In the genomic region with DNA sequence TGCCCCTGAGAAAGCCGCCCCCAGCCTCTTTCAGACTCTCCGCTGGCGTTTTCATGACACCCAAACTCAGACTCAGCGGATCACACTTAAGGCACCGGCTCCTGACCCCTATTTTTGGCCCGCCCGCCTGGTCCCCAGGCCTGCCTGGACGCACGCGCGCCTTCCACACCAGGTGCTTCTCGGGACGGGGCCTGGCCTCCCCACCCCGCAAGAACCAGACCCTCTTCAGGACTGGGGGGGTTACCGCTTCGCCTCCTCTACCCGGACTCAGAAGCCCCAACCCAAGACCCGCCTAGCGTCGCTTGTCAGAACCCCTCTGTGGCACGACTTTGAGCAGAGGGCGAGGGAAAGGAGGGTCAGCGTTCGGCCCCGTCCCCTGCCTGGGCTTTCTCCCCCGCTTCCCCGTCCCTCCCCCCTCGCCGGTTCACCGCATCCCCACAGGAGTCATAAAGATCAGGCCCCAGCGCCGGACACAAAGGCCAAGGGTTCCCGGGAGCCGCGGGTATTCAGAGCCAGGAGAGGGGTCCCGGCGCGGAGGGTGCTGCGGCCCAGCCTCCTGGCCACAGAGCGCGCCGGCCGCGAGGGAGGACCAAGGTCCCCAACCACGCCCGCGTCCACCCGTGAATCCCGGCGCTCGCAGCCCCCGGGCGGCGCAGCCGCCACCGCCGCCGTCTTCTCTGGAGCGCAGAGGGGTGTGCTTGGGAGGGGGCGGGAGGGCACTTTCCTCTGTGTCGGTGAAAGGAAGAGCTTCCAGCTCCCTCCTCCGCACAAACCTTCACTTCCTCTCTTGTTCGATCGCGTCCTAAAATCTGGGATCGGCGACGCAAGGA, we compare ENCODE assay signal across 18 cellular contexts.
DNase-seq lines count a peak whose midpoint lies in the region; ATAC-seq lines count a peak whose summit lies in the region.
"Had no signal": no experiment of that assay in that cellular context is flagged by ENCODE, and none has a peak within 500 bp of the region (broad histone marks: within the 10 kb centered on the region; RNA-seq: fewer than 3 reads in every experiment).

No MANE protein-coding gene starts in this region.

- H3K27me3 ChIP-seq in NT2/D1 (ENCODE audit: insufficient read depth, insufficient read length), result peaks cover 92% of the 10 kb centered on the region

- no peak overlapping the region for H3K27ac Mint-ChIP-seq in activated T-cell treated with anti-CD3 and anti-CD28 coated beads, Interleukin-2, amount 50 U/mL, for 24 hours
- H3K27ac Mint-ChIP-seq: activated B cell treated with CpG ODN at 0.5 μM for 24 hours had no signal

- no peak overlapping the region for H3K4me3 Mint-ChIP-seq in activated T-cell treated with anti-CD3 and anti-CD28 coated beads, Interleukin-2, amount 50 U/mL, for 24 hours
- H3K4me3 Mint-ChIP-seq: activated B cell treated with CpG ODN at 0.5 μM for 24 hours; central memory CD8-positive, alpha-beta T cell had no signal

- H3K9me3 ChIP-seq in NT2/D1 (ENCODE audit: insufficient read depth, low read length) (no peaks in the 10 kb centered on the region), iPS-18c (ENCODE audit: control insufficient read depth, insufficient read depth, low read length) (peaks cover 32% of the 10 kb centered on the region)
- H3K9me3 ChIP-seq: gastroesophageal sphincter had no signal

- H3K9ac ChIP-seq in NT2/D1 (ENCODE audit: insufficient read length, low read depth), result peak overlapping the region; percentile 26
- H3K9ac ChIP-seq: KMS-11 had no signal

- H3K4me3 ChIP-seq in NT2/D1 (ENCODE audit: insufficient read length, low read depth), result peak overlapping the region; percentile 29
- H3K4me3 ChIP-seq in iPS-18c (ENCODE audit: insufficient read depth, low read depth, low read length), result peak overlapping the region; percentile 31; the same call in 1 of the 2 replicates
- H3K4me3 ChIP-seq: GM12878 had no signal

- H3K9me3 Mint-ChIP-seq in activated T-cell treated with anti-CD3 and anti-CD28 coated beads, Interleukin-2, amount 50 U/mL, for 24 hours, result no peaks in the 10 kb centered on the region
- H3K9me3 Mint-ChIP-seq: activated B cell treated with CpG ODN at 0.5 μM for 24 hours; central memory CD8-positive, alpha-beta T cell had no signal

- no peaks in the 10 kb centered on the region for H3K36me3 ChIP-seq in NT2/D1 (ENCODE audit: insufficient read depth, insufficient read length, low read length)
- H3K36me3 ChIP-seq: gastroesophageal sphincter had no signal

- H3K36me3 Mint-ChIP-seq in activated T-cell treated with anti-CD3 and anti-CD28 coated beads, Interleukin-2, amount 50 U/mL, for 24 hours (ENCODE audit: low read depth), result no peaks in the 10 kb centered on the region

- peaks cover 6% of the 10 kb centered on the region for H3K4me1 ChIP-seq in NT2/D1 (ENCODE audit: insufficient read depth, insufficient read length)

- no peak for ATAC-seq in HG02759 (IDR thresholded peaks at IDR 0.05; ENCODE audit: unreplicated experiment)
- ATAC-seq in HG03045 (IDR thresholded peaks at IDR 0.05; ENCODE audit: unreplicated experiment), result no peak
- ATAC-seq: gastroesophageal sphincter, GM12878 had no signal

- H3K27me3 Mint-ChIP-seq in activated T-cell treated with anti-CD3 and anti-CD28 coated beads, Interleukin-2, amount 50 U/mL, for 24 hours, result peaks cover 66% of the 10 kb centered on the region

- peaks cover 28% of the 10 kb centered on the region for H3K4me1 Mint-ChIP-seq in activated T-cell treated with anti-CD3 and anti-CD28 coated beads, Interleukin-2, amount 50 U/mL, for 24 hours (ENCODE audit: low read depth)

- peak; percentile 29 for DNase-seq in activated T-cell treated with anti-CD3 and anti-CD28 coated beads, Interleukin-2, amount 50 U/mL, for 24 hours
- no peak for DNase-seq in activated T-cell treated with anti-CD3 and anti-CD28 coated beads, Interleukin-2, amount 50 U/mL, for 1 hour
- DNase-seq in NT2/D1 (ENCODE audit: low read depth, low spot score) (no peak), retina (peak; percentile 70), NCI-H2171 (lab: John Stamatoyannopoulos, UW) (no peak)
- DNase-seq: activated B cell treated with CpG ODN at 0.5 μM for 24 hours; activated CD8-positive, alpha-beta memory T cell treated with anti-CD3 and anti-CD28 coated beads, Interleukin-2, amount 50 U/mL, for 4 hours; EL; NCI-H1417; NCI-H524 treated with DMSO at 0.1 percent for 48 hours; stimulated activated CD4-positive, alpha-beta T cell treated with anti-CD3 and anti-CD28 coated beads, Interleukin-1b, Interleukin-23, amount 100 ng/mL, for 48 hours had no signal

Comparison
In these comparisons a context has a peak if more than half of its experiments do, and no peak if none do; other contexts are left out.
1. DNase-seq: peak in activated T-cell treated with anti-CD3 and anti-CD28 coated beads, Interleukin-2, amount 50 U/mL, for 24 hours (single experiment) and retina (single experiment); none in activated T-cell treated with anti-CD3 and anti-CD28 coated beads, Interleukin-2, amount 50 U/mL, for 1 hour (single experiment), NT2/D1 (single experiment) and NCI-H2171 (single experiment).